Comparison of ENCODE assay signal across 28 cellular contexts in the genomic region with DNA sequence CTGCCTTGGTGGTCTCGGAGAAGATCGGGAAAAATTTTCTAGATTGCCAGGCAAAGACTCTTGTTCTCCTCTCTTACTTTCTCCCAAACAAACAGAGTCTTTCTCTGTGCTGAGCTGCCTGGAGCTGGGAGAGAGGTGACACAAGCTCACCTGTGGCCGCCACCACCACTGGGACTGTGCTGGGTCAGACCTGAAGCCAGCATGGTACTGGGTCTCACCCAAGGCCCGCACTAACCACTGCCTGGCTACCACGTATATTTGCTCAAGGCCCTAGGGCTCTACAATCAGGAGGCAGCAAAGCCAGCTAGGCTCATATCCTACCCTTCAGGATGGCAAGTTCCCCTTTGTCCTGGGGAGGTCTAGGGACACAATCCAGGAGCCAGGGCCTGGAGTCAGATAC.
"Had no signal": no experiment of that assay in that cellular context is flagged by ENCODE, and none has a peak within 500 bp of the region (broad histone marks: within the 10 kb centered on the region; RNA-seq: fewer than 3 reads in every experiment).

No MANE protein-coding gene starts in this region.

- H3K4me1 ChIP-seq: colonic mucosa, esophagus muscularis mucosa, esophagus squamous epithelium, foreskin keratinocyte, gastrocnemius medialis, gastroesophageal sphincter, heart left ventricle, heart right ventricle had no signal

- H3K9me3 Mint-ChIP-seq: dendritic cell treated with granulocyte-macrophage colony-stimulating factor and Interleukin-4, amounts not matched to agents 40 ng/mL and 50 ng/mL, for 4 days; endodermal cell had no signal

- H3K36me3 ChIP-seq: colonic mucosa, esophagus muscularis mucosa, esophagus squamous epithelium, gastrocnemius medialis, gastroesophageal sphincter, heart left ventricle, heart right ventricle had no signal

- H3K27ac ChIP-seq: colonic mucosa, coronary artery, dorsolateral prefrontal cortex, epithelial cell of prostate, esophagus muscularis mucosa, esophagus squamous epithelium, foreskin keratinocyte, gastrocnemius medialis, gastroesophageal sphincter, heart left ventricle, heart right ventricle had no signal

- FAIRE-seq: endometrium, endothelial cell of umbilical vein, frontal cortex had no signal

- DNase-seq: colonic mucosa; cortex of kidney; dermis blood vessel endothelial cell; dorsolateral prefrontal cortex; effector CD4-positive, alpha-beta T cell; effector CD8-positive, alpha-beta T cell; effector memory CD4-positive, alpha-beta T cell; effector memory CD8-positive, alpha-beta T cell; endodermal cell; erythroblast; esophagus squamous epithelium; foreskin fibroblast; foreskin keratinocyte; foreskin melanocyte; gastrocnemius medialis; glutamatergic neuron; head of caudate nucleus; heart left ventricle; heart right ventricle had no signal

- ATAC-seq: effector memory CD8-positive, alpha-beta T cell; esophagus mucosa; foreskin keratinocyte; gastrocnemius medialis; gastroesophageal sphincter; heart left ventricle; heart right ventricle had no signal

- H3K27ac Mint-ChIP-seq: dendritic cell treated with granulocyte-macrophage colony-stimulating factor and Interleukin-4, amounts not matched to agents 40 ng/mL and 50 ng/mL, for 4 days; effector memory CD8-positive, alpha-beta T cell; endodermal cell had no signal

- H3K27me3 ChIP-seq: colonic mucosa, dorsolateral prefrontal cortex, esophagus muscularis mucosa, esophagus squamous epithelium, foreskin keratinocyte, gastrocnemius medialis, heart left ventricle, heart right ventricle had no signal

- H3K4me3 Mint-ChIP-seq: dendritic cell treated with granulocyte-macrophage colony-stimulating factor and Interleukin-4, amounts not matched to agents 40 ng/mL and 50 ng/mL, for 4 days; effector memory CD8-positive, alpha-beta T cell; endodermal cell had no signal

- H3K4me3 ChIP-seq: colonic mucosa, coronary artery, dorsolateral prefrontal cortex, esophagus muscularis mucosa, esophagus squamous epithelium, gastrocnemius medialis, gastroesophageal sphincter, heart left ventricle, heart right ventricle had no signal

- H3K9me3 ChIP-seq: colonic mucosa, esophagus muscularis mucosa, esophagus squamous epithelium, gastrocnemius medialis, gastroesophageal sphincter had no signal

- H3K27me3 Mint-ChIP-seq: dendritic cell treated with granulocyte-macrophage colony-stimulating factor and Interleukin-4, amounts not matched to agents 40 ng/mL and 50 ng/mL, for 4 days; effector memory CD8-positive, alpha-beta T cell had no signal
